21 cellular contexts compared by ENCODE assay signal in genomic region chr6:53846250-53846649, GRCh38.
"Had no signal": no experiment of that assay in that cellular context is flagged by ENCODE, and none has a peak within 500 bp of the region (broad histone marks: within the 10 kb centered on the region; RNA-seq: fewer than 3 reads in every experiment).

No MANE protein-coding gene starts in this region.

- H3K9ac ChIP-seq: SK-N-SH had no signal

- H3K4me2 ChIP-seq: SK-N-SH had no signal

- H3K9me3 ChIP-seq: SK-N-SH had no signal

- DNase-seq: Kasumi-1, KG1, MM.1S, MV-4-11, NCI-H1048, NCI-H1105, NCI-H1417, NCI-H1436 treated with DMSO at 0.1 percent for 48 hours, NCI-H1694, NCI-H1930, NCI-H2081, NCI-H2107, NCI-H345, NCI-H524, NCI-H526 treated with DMSO at 0.1 percent for 48 hours, NCI-H748 treated with DMSO at 0.1 percent for 48 hours, RPMI8226, SHP77, SK-N-SH, T-helper 1 cell, T-helper 2 cell had no signal
